ENCODE assay signal across 10 cellular contexts in the genomic region with DNA sequence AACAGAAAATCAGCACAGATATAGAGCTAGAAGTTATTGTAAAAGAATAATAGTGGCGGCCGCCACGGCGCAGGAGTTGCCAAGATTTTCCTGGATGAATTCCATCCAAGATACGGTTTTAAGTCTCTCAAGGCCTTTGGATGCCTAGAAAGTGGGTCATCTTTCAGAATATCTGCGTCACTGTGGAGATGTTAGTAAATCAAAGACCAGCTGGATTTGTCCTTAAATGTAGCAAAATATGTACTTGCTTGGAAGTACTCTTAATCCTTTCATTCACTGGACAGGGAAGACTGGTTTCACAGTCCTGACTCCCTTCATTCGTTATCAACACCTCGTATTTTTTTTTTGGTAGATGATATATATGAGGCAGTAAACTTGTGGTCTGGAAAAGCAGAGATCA.
A peak's percentile ranks its signal among the peaks of the same experiment; 100 is the strongest.
DNase-seq lines count a peak whose midpoint lies in the region; ATAC-seq and TF ChIP-seq lines count a peak whose summit lies in the region.
"Had no signal": no experiment of that assay in that cellular context is flagged by ENCODE, and none has a peak within 500 bp of the region (broad histone marks: within the 10 kb centered on the region; RNA-seq: fewer than 3 reads in every experiment).

No MANE protein-coding gene starts in this region.

- intact Hi-C loops in left ventricle myocardium superior (cut with micrococcal nuclease) = no loop called here
- intact Hi-C loops in gastrocnemius medialis (cut with DNase I; ENCODE audit: low total_unique reads) = loop anchor here (5.0 kb wide), 1 partner anchor 94 kb away; no protein-coding TSS in a partner anchor

- peaks cover 48 to 52% of the 10 kb centered on the region in 2 donors for H3K4me1 ChIP-seq in gastrocnemius medialis

- no peaks in the 10 kb centered on the region for H3K9me3 ChIP-seq in gastrocnemius medialis

- H3K4me3 ChIP-seq in brain microvascular endothelial cell (ENCODE audit: low read depth, low read length) (no peak overlapping the region), gastrocnemius medialis (no peak overlapping the region)

- H3K27me3 ChIP-seq in brain microvascular endothelial cell (replicated peaks) = no peaks in the 10 kb centered on the region
- H3K27me3 ChIP-seq in gastrocnemius medialis = no peaks in the 10 kb centered on the region

- no peaks in the 10 kb centered on the region for H3K36me3 ChIP-seq in brain microvascular endothelial cell (replicated peaks)
- no peaks in the 10 kb centered on the region for H3K36me3 ChIP-seq in gastrocnemius medialis

- ATAC-seq in left ventricle myocardium superior (peak; percentile 81), gastrocnemius medialis (peak; percentile 74 to 78), GM18867 (IDR thresholded peaks at IDR 0.05; ENCODE audit: unreplicated experiment) (no peak)
- ATAC-seq: activated T-cell treated with anti-CD3 and anti-CD28 coated beads, Interleukin-2, amount 50 U/mL, for 4 hours; CD8-positive, alpha-beta T cell had no signal

- no peak for TF ChIP-seq POLR2A in gastrocnemius medialis (IDR thresholded peaks at IDR 0.05)

- no peak overlapping the region for H3K27ac ChIP-seq in brain microvascular endothelial cell
- peak overlapping the region; percentile 53 to 82 (median 70) for H3K27ac ChIP-seq in gastrocnemius medialis

- in situ Hi-C loops in brain microvascular endothelial cell (cut with HindIII; ENCODE audit: low pct_ligation_motif_present, low sequenced_read_pairs) = no loop called here
- in situ Hi-C loops in gastrocnemius medialis (cut with MboI; ENCODE audit: low sequenced_read_pairs in 4 of 4) = loop anchor here in 1 of 4 donors (25.0 kb wide), 1 partner anchor 294 kb away; no protein-coding TSS in a partner anchor

- peak; percentile 56 for DNase-seq in EL
- DNase-seq in brain microvascular endothelial cell = peak; percentile 87
- DNase-seq in left ventricle myocardium superior = peak; percentile 71
- peak; percentile 14 to 65 for DNase-seq in gastrocnemius medialis
- no peak for DNase-seq in HK-2 (ENCODE audit: unreplicated experiment)
- no peak for DNase-seq in NCI-H1694 treated with DMSO at 0.1 percent for 48 hours (lab: John Stamatoyannopoulos, UW)
- no peak for DNase-seq in UCSD-AML1 (lab: John Stamatoyannopoulos, UW; ENCODE audit: unreplicated experiment)
- DNase-seq: activated T-cell treated with anti-CD3 and anti-CD28 coated beads, Interleukin-2, amount 50 U/mL, for 4 hours; CD8-positive, alpha-beta T cell had no signal

- TF ChIP-seq CTCF in brain microvascular endothelial cell (IDR thresholded peaks at IDR 0.05; ENCODE audit: low read depth, low read length, missing control alignments) (no peak), gastrocnemius medialis (IDR thresholded peaks at IDR 0.05 in 4 of 5, conservative IDR thresholded peaks at IDR 0.05 in 1 of 5) (no peak)

Comparison
In these comparisons a context has a peak if more than half of its experiments do, and no peak if none do; other contexts are left out.
1. DNase-seq: peak in EL (single experiment), brain microvascular endothelial cell (single experiment), left ventricle myocardium superior (single experiment) and gastrocnemius medialis (2 of 2); none in HK-2 (single experiment), NCI-H1694 treated with DMSO at 0.1 percent for 48 hours (single experiment) and UCSD-AML1 (single experiment).